In the genomic region with DNA sequence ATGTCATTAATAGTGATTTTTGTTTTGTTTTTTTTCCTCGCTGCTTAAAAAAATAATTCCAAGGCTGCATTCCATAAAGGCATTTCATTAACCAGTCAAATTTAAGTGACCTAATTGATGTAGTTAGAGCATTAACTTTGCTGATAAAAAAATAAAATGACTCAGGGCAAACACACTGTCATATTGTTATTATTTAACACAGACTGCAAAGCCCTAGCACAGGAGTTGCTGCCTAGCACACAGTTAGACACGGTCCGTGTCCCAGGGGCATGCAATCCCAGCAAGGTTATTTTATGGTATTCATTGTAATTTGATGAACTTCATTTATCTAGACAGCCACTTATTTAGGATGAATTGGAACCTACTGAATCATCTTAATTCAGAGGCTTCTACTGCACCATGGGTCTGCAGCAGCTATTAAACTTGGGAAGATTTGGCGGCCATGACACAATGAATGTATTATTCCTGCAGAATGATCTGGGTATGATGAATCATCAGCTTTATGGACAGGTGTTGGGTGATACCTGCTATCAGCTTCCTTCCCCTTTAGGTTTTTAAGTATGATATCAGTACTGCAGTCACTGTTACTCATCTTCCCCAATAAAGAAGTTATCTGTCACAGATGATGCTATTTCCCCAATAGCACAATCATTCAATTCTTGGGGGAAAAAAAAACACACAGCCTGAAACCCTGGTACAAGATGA, we compare ENCODE assay signal across 15 cellular contexts.
DNase-seq lines count a peak whose midpoint lies in the region; ATAC-seq, FAIRE-seq and TF ChIP-seq lines count a peak whose summit lies in the region.
"Had no signal": no experiment of that assay in that cellular context is flagged by ENCODE, and none has a peak within 500 bp of the region (broad histone marks: within the 10 kb centered on the region; RNA-seq: fewer than 3 reads in every experiment).

No MANE protein-coding gene starts in this region.

- no peak for TF ChIP-seq CTCF in foreskin keratinocyte (conservative IDR thresholded peaks at IDR 0.05)

- no peaks in the 10 kb centered on the region for H3K27me3 ChIP-seq in foreskin keratinocyte

- ATAC-seq in foreskin keratinocyte = peak; percentile 97
- no peak for ATAC-seq in stimulated activated naive CD8-positive, alpha-beta T cell treated with anti-CD3 and anti-CD28 coated beads, Interleukin-15, Interleukin-2, amounts not matched to agents 100 U/mL and 50 U/mL, for 24 hours
- ATAC-seq in HG02938 (IDR thresholded peaks at IDR 0.05; ENCODE audit: unreplicated experiment) = no peak

- H3K27ac ChIP-seq in foreskin keratinocyte = no peak overlapping the region

- DNase-seq in RCC 7860 (ENCODE audit: low spot score) (no peak), foreskin keratinocyte (peak in 1 of 2 donors; percentile 12), kidney tubule cell (ENCODE audit: low spot score) (peak; percentile 87), renal cortical epithelial cell (ENCODE audit: low read depth) (peak; percentile 88), GM19240 (ENCODE audit: insufficient read length, low spot score) (no peak)
- no peak for DNase-seq in stimulated activated naive CD8-positive, alpha-beta T cell treated with anti-CD3 and anti-CD28 coated beads, Interleukin-15, Interleukin-2, amounts not matched to agents 100 U/mL and 50 U/mL, for 24 hours
- DNase-seq: C1 segment of cervical spinal cord; CD4-positive, alpha-beta T cell; DMS153; GF-D8; HCEC 1CT had no signal

- peaks cover 7% of the 10 kb centered on the region for H3K4me1 ChIP-seq in foreskin keratinocyte

- peak; percentile 8 for FAIRE-seq in RCC 7860 (lab: Jason Lieb, UNC)
- FAIRE-seq: A204.1, D721Med, GM19239 had no signal

Comparison
In these comparisons a context has a peak if more than half of its experiments do, and no peak if none do; other contexts are left out.
1. DNase-seq: peak in kidney tubule cell (single experiment) and renal cortical epithelial cell (single experiment); none in RCC 7860 (single experiment), stimulated activated naive CD8-positive, alpha-beta T cell treated with anti-CD3 and anti-CD28 coated beads, Interleukin-15, Interleukin-2, amounts not matched to agents 100 U/mL and 50 U/mL, for 24 hours (single experiment) and GM19240 (single experiment).